7 cellular contexts compared by ENCODE assay signal in the genomic region with DNA sequence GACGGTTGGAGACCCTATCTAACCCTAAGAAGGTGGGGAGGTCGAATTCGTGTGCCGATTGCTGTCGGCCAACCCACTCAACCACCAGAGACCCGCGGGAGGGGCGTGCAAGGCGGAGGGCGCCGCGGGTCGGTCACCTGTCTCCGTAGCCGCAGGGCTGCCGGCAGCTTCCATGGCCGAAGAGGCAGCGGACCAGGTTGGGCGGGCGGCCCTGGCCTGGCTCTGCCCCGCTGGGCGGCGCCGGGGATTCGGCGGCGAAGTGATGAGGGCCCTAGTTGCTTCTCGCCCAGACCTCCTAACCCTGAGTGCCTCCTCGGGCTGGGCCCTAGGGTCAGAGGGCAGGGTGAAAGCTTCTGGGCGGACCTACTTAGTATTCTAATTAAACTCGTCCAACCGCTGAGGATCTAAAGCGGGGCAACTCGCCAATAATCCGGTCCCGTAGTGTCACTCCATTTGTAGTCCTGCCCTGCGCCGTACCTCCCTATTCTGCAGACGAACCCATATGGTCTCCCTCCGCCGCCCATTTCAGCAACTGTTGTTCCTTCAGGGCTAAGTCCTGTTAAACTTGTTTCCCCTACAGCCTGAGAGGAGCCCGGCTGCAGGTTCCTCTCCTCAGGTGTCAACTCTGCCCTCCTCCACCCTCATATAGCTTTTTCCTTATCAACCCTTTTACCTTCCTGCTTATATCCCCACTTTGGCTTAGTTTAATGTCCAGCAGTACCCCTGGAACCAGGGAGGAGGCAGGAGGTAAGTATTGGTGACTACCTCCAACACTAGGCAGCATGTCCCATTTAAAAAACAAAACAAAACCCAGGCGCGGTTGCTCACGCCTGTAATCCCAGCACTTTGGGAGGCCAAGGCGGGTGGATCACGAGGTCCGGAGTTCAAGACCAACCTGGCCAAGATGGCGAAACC. TPM values are rescaled to one million over a fixed set of nuclear protein-coding genes. Genes with fewer than 3 reads are reported as not detected.
DNase-seq lines count a peak whose midpoint lies in the region; ATAC-seq lines count a peak whose summit lies in the region.

A gene (minus strand): TSS at position 307 of the 915 bp plus-strand sequence. CDS start 133 bp downstream, at position 174.

- peak within 1 kb of the TSS; percentile 99 for H3K4me3 ChIP-seq in iPS-11a (ENCODE audit: low read depth, low read length)

- DNase-seq in NCI-H1694 treated with DMSO at 0.1 percent for 48 hours (lab: John Stamatoyannopoulos, UW) (peak; percentile 63), T-helper 9 cell (peak; percentile 42), T47D (ENCODE audit: low read depth in 1 of 2, low spot score in 1 of 2) (peak; percentile 87 to 98), sciatic nerve (ENCODE audit: low spot score) (peak; percentile 85)

- ATAC-seq in GM18499 (IDR thresholded peaks at IDR 0.05; ENCODE audit: insufficient read depth, unreplicated experiment) (peak; percentile 23), HG02678 (IDR thresholded peaks at IDR 0.05; ENCODE audit: unreplicated experiment) (peak; percentile 43), sciatic nerve (peak; percentile 63)

- intact Hi-C loops in sciatic nerve (cut with DNase I), result no loop called here

- in situ Hi-C loops in T47D (cut with HindIII; ENCODE audit: low pct_unique_long_range_greater_than_20kb, low sequenced_read_pairs), result no loop called here

RNA-seq across cellular contexts. Expression of the gene that starts here (rescaled TPM):
- total RNA-seq in sciatic nerve, result 21.8 TPM

Comparison
In these comparisons a context has a peak if more than half of its experiments do, and no peak if none do; other contexts are left out.
1. Peak in every context shown above with its lines: DNase-seq, ATAC-seq and H3K4me3 ChIP-seq.
2. DNase-seq: peak in every context shown above with its lines; median percentile 92 in T47D; 85 in sciatic nerve; 63 in NCI-H1694 treated with DMSO at 0.1 percent for 48 hours; 42 in T-helper 9 cell.